Comparison of ENCODE assay signal across 15 cellular contexts in the genomic region with DNA sequence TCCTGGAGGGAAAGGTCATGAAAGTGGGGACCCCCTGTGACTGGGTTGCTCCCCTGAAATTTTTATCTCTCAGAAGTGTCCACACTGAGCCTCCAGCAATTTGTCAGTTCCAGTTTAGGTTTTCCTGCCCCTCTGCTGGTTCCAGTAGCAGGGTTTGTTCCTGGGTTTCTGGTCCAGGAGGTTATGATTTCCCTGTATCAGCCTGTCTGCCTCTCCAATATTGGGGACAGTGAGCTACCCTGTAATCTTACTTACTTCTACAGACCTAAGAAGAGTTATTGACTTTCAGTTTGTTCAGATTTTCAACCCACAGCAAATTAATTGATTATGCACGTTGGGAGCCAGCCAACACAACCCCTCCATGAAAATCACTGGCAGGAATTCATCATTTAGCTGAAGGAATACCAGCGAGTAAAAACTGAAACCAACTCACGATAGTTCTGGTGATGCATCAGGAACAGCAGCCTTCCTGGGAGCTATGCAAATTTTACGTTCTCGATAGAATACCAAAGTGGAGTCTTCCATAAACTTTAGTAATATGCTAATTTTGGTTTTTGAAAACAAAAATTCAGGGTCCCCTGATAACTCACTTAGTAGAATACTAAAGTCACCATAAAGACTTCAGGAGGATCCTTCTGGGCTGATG. TPM values are rescaled to one million over a fixed set of nuclear protein-coding genes. Genes with fewer than 3 reads are reported as not detected.
DNase-seq lines count a peak whose midpoint lies in the region; ATAC-seq and TF ChIP-seq lines count a peak whose summit lies in the region.
"Had no signal": no experiment of that assay in that cellular context is flagged by ENCODE, and none has a peak within 500 bp of the region (broad histone marks: within the 10 kb centered on the region; RNA-seq: fewer than 3 reads in every experiment).

No MANE protein-coding gene starts in this region.

- peaks cover 4% of the 10 kb centered on the region for H3K9me3 Mint-ChIP-seq in activated CD8-positive, alpha-beta memory T cell treated with anti-CD3 and anti-CD28 coated beads, Interleukin-2, amount 10 ng/mL, durations not matched to agents 7 days and 5 days (ENCODE audit: low read depth)
- H3K9me3 Mint-ChIP-seq: HFFc6 had no signal

- H3K27ac ChIP-seq in colonic mucosa (no peak overlapping the region), suprapubic skin (peak overlapping the region; percentile 56)
- H3K27ac ChIP-seq: neutrophil had no signal

- no peaks in the 10 kb centered on the region for H3K27me3 Mint-ChIP-seq in activated CD8-positive, alpha-beta memory T cell treated with anti-CD3 and anti-CD28 coated beads, Interleukin-2, amount 10 ng/mL, durations not matched to agents 7 days and 5 days

- H3K4me1 ChIP-seq in colonic mucosa (no peaks in the 10 kb centered on the region), suprapubic skin (peaks cover 13% of the 10 kb centered on the region)

- no peak for TF ChIP-seq CTCF in colonic mucosa (IDR thresholded peaks at IDR 0.05)
- no peak for TF ChIP-seq CTCF in lower leg skin (IDR thresholded peaks at IDR 0.05)
- no peak for TF ChIP-seq CTCF in suprapubic skin (IDR thresholded peaks at IDR 0.05)

- peaks cover 50% of the 10 kb centered on the region for H3K36me3 Mint-ChIP-seq in activated CD8-positive, alpha-beta memory T cell treated with anti-CD3 and anti-CD28 coated beads, Interleukin-2, amount 10 ng/mL, durations not matched to agents 7 days and 5 days

- CTCF ChIA-PET in activated CD8-positive, alpha-beta memory T cell treated with anti-CD3 and anti-CD28 coated beads, Interleukin-2, amount 10 ng/mL, durations not matched to agents 7 days and 5 days (lab: Charles Lee) = no interaction called here

- H3K36me3 ChIP-seq in colonic mucosa (no peaks in the 10 kb centered on the region), suprapubic skin (no peaks in the 10 kb centered on the region)
- H3K36me3 ChIP-seq: neutrophil had no signal

- H3K9me3 ChIP-seq in colonic mucosa (no peaks in the 10 kb centered on the region), suprapubic skin (no peaks in the 10 kb centered on the region)
- H3K9me3 ChIP-seq: neutrophil had no signal

- no peak for ATAC-seq in activated CD8-positive, alpha-beta memory T cell treated with anti-CD3 and anti-CD28 coated beads, Interleukin-2, amount 10 ng/mL, durations not matched to agents 7 days and 5 days
- ATAC-seq in activated CD4-positive, CD25-positive, alpha-beta regulatory T cell treated with anti-CD3 and anti-CD28 coated beads, Interleukin-2, amount 50 U/mL, for 24 hours = no peak

- TF ChIP-seq EP300 in suprapubic skin (IDR thresholded peaks at IDR 0.05) = no peak

- H3K27ac Mint-ChIP-seq in activated CD8-positive, alpha-beta memory T cell treated with anti-CD3 and anti-CD28 coated beads, Interleukin-2, amount 10 ng/mL, durations not matched to agents 7 days and 5 days = no peak overlapping the region
- H3K27ac Mint-ChIP-seq: HFFc6 had no signal

- H3K4me3 Mint-ChIP-seq in activated CD8-positive, alpha-beta memory T cell treated with anti-CD3 and anti-CD28 coated beads, Interleukin-2, amount 10 ng/mL, durations not matched to agents 7 days and 5 days = no peak overlapping the region
- H3K4me3 Mint-ChIP-seq: HFFc6 had no signal

- H3K9ac ChIP-seq in colonic mucosa (ENCODE audit: low read depth in 2 of 2, low read length in 2 of 2) = no peak overlapping the region

- peaks cover 35% of the 10 kb centered on the region for H3K4me1 Mint-ChIP-seq in activated CD8-positive, alpha-beta memory T cell treated with anti-CD3 and anti-CD28 coated beads, Interleukin-2, amount 10 ng/mL, durations not matched to agents 7 days and 5 days

- DNase-seq in activated CD8-positive, alpha-beta memory T cell treated with anti-CD3 and anti-CD28 coated beads, Interleukin-2, amount 10 ng/mL, durations not matched to agents 7 days and 5 days = peak; percentile 36
- no peak for DNase-seq in activated CD8-positive, alpha-beta memory T cell treated with anti-CD3 and anti-CD28 coated beads, Interleukin-2, amount 50 U/mL, for 4 hours
- DNase-seq in colonic mucosa (peak; percentile 7), lower leg skin (ENCODE audit: low spot score in 2 of 2) (peak; percentile 13 to 45), suprapubic skin (ENCODE audit: low spot score in 2 of 2) (no peak), NCI-H146 (lab: John Stamatoyannopoulos, UW) (no peak)
- DNase-seq in stimulated activated CD4-positive, alpha-beta T cell treated with anti-CD3 and anti-CD28 coated beads, Interleukin-1b, Interleukin-23, amount 100 ng/mL, for 48 hours = no peak
- DNase-seq: activated CD4-positive, alpha-beta T cell treated with anti-CD3 and anti-CD28 coated beads, Interleukin-2, amount 50 U/mL, for 4 hours; COR-L47; HFFc6; Karpas-422; NCI-H1436 treated with DMSO at 0.1 percent for 48 hours; NCI-H345 had no signal

- H3K4me3 ChIP-seq in colonic mucosa (no peak overlapping the region), lower leg skin (ENCODE audit: low read depth, poor library complexity, severe bottlenecking) (no peak overlapping the region), suprapubic skin (peak overlapping the region; percentile 16)

- intact Hi-C loops in colonic mucosa (cut with DNase I) (no loop called here), lower leg skin (cut with DNase I; ENCODE audit: low total_unique reads) (no loop called here)

- 41 to 48% methylated on average over 5 of the region's 5 CpGs for WGBS in lower leg skin, 2 donors
- 40% methylated on average over 5 of the region's 5 CpGs for WGBS in suprapubic skin

- TF ChIP-seq POLR2A in lower leg skin (IDR thresholded peaks at IDR 0.05) (no peak), suprapubic skin (IDR thresholded peaks at IDR 0.05) (no peak)

- H3K27me3 ChIP-seq in colonic mucosa (no peaks in the 10 kb centered on the region), suprapubic skin (no peaks in the 10 kb centered on the region)

RNA-seq across cellular contexts. Expression of a gene that starts 31.3 kb away (rescaled TPM):
- total RNA-seq in activated CD8-positive, alpha-beta memory T cell treated with anti-CD3 and anti-CD28 coated beads, Interleukin-2, amount 10 ng/mL, durations not matched to agents 7 days and 5 days = 10 to 100 TPM; 31.1 to 31.7 TPM
- total RNA-seq in colonic mucosa = 10 to 100 TPM; 11.5 to 16.0 TPM
- 10 to 100 TPM in 3 of 4 donors, 1 to 10 TPM in 1; 9.3 to 30.8 (median 24.8) TPM for total RNA-seq in lower leg skin
- total RNA-seq in suprapubic skin = 10 to 100 TPM; 14.1 to 26.5 (median 16.4) TPM

RNA-seq across cellular contexts. Expression of a gene that starts 53.5 kb away (rescaled TPM):
- total RNA-seq in activated CD8-positive, alpha-beta memory T cell treated with anti-CD3 and anti-CD28 coated beads, Interleukin-2, amount 10 ng/mL, durations not matched to agents 7 days and 5 days = 100 to 1,000 TPM; 302 to 832 TPM
- 1 to 10 TPM; 1.7 to 2.4 TPM for total RNA-seq in colonic mucosa
- 1 to 10 TPM in 1 of 4 donors, under 1 TPM in 1, not detected in 2; 0.10 to 1.3 TPM for total RNA-seq in lower leg skin
- total RNA-seq in suprapubic skin = under 1 TPM in 2 of 4 donors, not detected in 2; 0.21 to 0.70 TPM
- total RNA-seq: HFFc6 had no signal

Comparison
In these comparisons a context has a peak if more than half of its experiments do, and no peak if none do; other contexts are left out.
1. DNase-seq: peak in activated CD8-positive, alpha-beta memory T cell treated with anti-CD3 and anti-CD28 coated beads, Interleukin-2, amount 10 ng/mL, durations not matched to agents 7 days and 5 days (single experiment), colonic mucosa (single experiment) and lower leg skin (2 of 2); none in activated CD8-positive, alpha-beta memory T cell treated with anti-CD3 and anti-CD28 coated beads, Interleukin-2, amount 50 U/mL, for 4 hours (single experiment), suprapubic skin (0 of 2), stimulated activated CD4-positive, alpha-beta T cell treated with anti-CD3 and anti-CD28 coated beads, Interleukin-1b, Interleukin-23, amount 100 ng/mL, for 48 hours (single experiment) and NCI-H146 (single experiment).
2. RNA of a gene that starts 53.5 kb away (total RNA-seq): 302 to 832 TPM in activated CD8-positive, alpha-beta memory T cell treated with anti-CD3 and anti-CD28 coated beads, Interleukin-2, amount 10 ng/mL, durations not matched to agents 7 days and 5 days; 1.7 to 2.4 TPM in colonic mucosa, 0.21 to 0.70 TPM in suprapubic skin and 0.10 to 1.3 TPM in lower leg skin; every median in the first group is over 10 times any median in the second.